Comparison of ENCODE assay signal across 16 cellular contexts in the genomic region with DNA sequence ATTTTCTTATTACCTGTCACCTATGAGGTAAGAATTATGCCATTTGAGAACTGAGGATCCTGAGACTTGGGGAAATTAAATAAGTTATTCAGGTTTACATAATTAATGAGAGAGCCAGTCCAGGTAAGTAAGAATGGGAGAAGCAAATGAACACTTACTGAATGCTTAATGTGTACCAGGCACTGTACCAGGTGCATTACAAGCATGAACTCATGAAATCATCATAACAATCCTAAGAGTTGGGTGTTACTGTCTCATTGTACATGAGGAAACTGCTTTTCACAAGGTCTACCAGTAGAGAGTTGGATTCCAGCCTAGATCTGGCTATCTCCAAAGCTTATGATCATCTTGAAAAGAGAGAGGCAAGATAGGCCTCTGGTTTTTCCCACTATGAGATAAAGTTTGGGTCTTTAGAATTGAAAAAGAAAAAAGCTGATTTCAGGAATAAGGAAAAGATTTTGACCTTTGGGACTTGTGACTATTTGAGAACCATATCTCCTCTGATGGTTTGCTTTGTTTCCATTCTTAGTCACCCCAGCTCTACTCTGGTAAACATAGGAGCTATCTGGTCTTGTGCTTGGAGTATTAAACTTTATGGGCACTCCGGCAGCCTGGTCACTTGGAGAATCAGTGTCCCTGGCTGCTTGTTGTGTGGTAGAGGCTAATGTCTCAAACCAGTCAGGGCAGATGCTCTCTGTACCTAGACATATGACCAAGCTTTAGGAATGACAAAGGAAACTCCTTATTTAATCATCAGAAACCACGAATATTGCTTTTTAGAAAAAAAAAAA. TPM values are rescaled to one million over a fixed set of nuclear protein-coding genes. Genes with fewer than 3 reads are reported as not detected.
"Had no signal": no experiment of that assay in that cellular context is flagged by ENCODE, and none has a peak within 500 bp of the region (broad histone marks: within the 10 kb centered on the region; RNA-seq: fewer than 3 reads in every experiment).

No MANE protein-coding gene starts in this region.

- DNase-seq: activated CD4-positive, alpha-beta T cell treated with anti-CD3 and anti-CD28 coated beads, Interleukin-2, amount 50 U/mL, for 4 hours; activated CD4-positive, CD25-positive, alpha-beta regulatory T cell treated with anti-CD3 and anti-CD28 coated beads, Interleukin-2, amount 50 U/mL, for 72 hours; activated T-cell treated with anti-CD3 and anti-CD28 coated beads, Interleukin-2, amount 50 U/mL, for 1 hour; brain microvascular endothelial cell; cerebellar nuclear complex; endodermal cell; foreskin keratinocyte; head of caudate nucleus; midbrain; thyroid gland; uterus had no signal

- H3K4me1 Mint-ChIP-seq: activated naive CD4-positive, alpha-beta T cell treated with anti-CD3 and anti-CD28 coated beads, Interleukin-2, amount 50 U/mL, for 24 hours; endodermal cell; stimulated activated effector memory CD8-positive, alpha-beta T cell treated with anti-CD3 and anti-CD28 coated beads, Interleukin-12 subunit alpha, Interleukin-12 subunit beta, amount 100 ng/mL, for 72 hours had no signal

- ATAC-seq: foreskin keratinocyte; stimulated activated effector memory CD8-positive, alpha-beta T cell treated with anti-CD3 and anti-CD28 coated beads, Interleukin-12 subunit alpha, Interleukin-12 subunit beta, amount 100 ng/mL, for 72 hours had no signal

- H3K9me3 Mint-ChIP-seq: activated naive CD4-positive, alpha-beta T cell treated with anti-CD3 and anti-CD28 coated beads, Interleukin-2, amount 50 U/mL, for 24 hours; endodermal cell; stimulated activated effector memory CD8-positive, alpha-beta T cell treated with anti-CD3 and anti-CD28 coated beads, Interleukin-12 subunit alpha, Interleukin-12 subunit beta, amount 100 ng/mL, for 72 hours had no signal

- H3K27ac Mint-ChIP-seq: activated naive CD4-positive, alpha-beta T cell treated with anti-CD3 and anti-CD28 coated beads, Interleukin-2, amount 50 U/mL, for 24 hours; endodermal cell; stimulated activated effector memory CD8-positive, alpha-beta T cell treated with anti-CD3 and anti-CD28 coated beads, Interleukin-12 subunit alpha, Interleukin-12 subunit beta, amount 100 ng/mL, for 72 hours had no signal

- H3K4me3 Mint-ChIP-seq: activated naive CD4-positive, alpha-beta T cell treated with anti-CD3 and anti-CD28 coated beads, Interleukin-2, amount 50 U/mL, for 24 hours; endodermal cell; stimulated activated effector memory CD8-positive, alpha-beta T cell treated with anti-CD3 and anti-CD28 coated beads, Interleukin-12 subunit alpha, Interleukin-12 subunit beta, amount 100 ng/mL, for 72 hours had no signal

- H3K4me3 ChIP-seq: skin epidermis, thyroid gland, uterus had no signal

- H3K36me3 Mint-ChIP-seq: activated naive CD4-positive, alpha-beta T cell treated with anti-CD3 and anti-CD28 coated beads, Interleukin-2, amount 50 U/mL, for 24 hours; stimulated activated effector memory CD8-positive, alpha-beta T cell treated with anti-CD3 and anti-CD28 coated beads, Interleukin-12 subunit alpha, Interleukin-12 subunit beta, amount 100 ng/mL, for 72 hours had no signal

RNA-seq across cellular contexts. Expression of a gene that starts 48.0 kb away (rescaled TPM):
- total RNA-seq: endodermal cell; liver; T-helper 2 cell treated with Interferon-gamma antibody and Interleukin-4, amounts not matched to agents 100 ng/mL and 5 ng/mL, for 36 hours had no signal
